ENCODE assay signal across 1 cellular context in the genomic region with DNA sequence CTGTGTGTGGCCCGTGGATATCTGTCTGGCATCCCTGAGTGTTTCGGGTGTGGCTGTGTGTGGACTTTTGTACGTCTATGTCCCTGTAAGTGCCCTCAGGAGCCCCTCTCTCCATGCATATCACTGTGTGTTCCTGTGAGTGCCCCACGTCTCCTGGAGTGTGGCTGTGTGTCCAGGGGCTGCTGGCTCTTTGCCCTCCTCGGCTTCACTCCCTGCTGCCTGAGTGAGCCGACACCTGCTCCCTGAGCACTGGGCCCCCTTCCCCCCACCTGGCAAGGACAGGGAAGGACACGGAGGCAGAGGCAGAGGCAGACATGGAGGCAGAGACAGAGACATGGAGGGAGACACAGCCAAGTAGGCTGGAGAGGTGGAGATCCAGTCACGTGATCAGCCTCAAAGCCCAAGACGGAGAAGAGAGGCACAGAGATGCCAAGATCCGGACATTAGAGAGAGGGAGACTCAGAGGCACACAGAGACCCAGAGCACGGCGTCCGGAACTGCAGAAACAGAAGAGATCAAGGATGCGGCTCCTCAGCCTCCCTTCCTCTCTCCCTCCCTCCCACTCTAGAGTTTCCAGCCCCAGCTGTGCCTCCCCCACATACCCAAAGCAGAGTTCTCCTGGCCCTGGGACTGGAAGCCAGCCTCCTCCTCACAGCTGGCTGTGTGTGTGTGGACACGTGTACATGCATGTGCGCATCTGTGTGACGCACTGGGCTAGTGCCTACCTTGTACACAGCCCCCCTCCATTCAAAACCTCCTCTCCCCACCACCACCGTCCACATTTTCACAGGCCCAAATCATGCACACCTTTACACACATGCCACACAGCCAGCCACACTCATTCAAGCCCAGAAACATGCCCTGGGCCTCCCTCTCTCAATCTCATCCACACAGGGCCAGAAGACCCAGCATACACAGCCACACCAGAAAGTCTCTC.
TF ChIP-seq lines count a peak whose summit lies in the region.

No MANE protein-coding gene starts in this region.

TF ChIP-seq in SK-N-SH, 30 proteins besides CTCF, POLR2A, EP300 and RAD21 (continued from another document):
- TF ChIP-seq ZBTB33 (IDR thresholded peaks at IDR 0.05; ENCODE audit: borderline replicate concordance, low read depth), result no peak
